Comparison of ENCODE assay signal across 1 cellular context in the genomic region with DNA sequence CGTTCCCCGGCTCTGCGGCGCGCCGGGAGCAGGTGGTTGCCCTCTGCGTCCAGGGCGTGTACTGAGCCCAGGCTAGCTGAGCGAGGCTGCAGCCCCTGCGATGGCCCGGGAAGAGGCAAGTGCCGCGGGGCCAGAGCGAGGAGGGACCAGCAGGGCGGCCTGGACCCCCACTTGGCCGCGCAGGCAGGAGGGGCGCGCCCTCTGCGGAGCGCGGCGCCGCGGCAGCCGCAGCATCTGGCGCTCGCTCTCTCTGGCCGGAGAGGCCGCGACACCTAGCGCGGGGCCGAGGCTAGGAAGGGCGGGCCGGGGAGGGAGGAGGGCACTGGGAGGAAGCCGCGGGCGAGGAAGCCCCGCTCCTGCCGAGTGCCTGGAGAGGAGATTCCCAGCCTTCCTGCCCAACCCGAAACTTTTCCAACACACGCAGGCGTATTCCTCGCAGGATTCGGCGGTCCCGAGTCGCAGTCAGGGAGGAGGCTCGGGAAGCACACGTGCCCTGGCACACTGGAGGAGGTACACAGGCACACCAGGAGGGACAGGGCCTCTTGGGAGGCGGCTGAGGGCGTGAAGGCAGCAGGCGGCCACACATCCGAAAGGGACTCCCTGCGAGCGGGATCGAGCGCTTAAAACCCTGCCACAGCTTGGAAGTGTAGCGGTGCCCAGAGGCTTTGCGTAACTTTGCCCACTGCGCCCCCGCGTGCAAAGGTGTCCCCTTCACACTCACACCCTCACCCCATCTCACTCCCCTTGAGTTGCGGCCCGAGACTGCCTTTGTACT.
A peak's percentile ranks its signal among the peaks of the same experiment; 100 is the strongest.
TF ChIP-seq lines count a peak whose summit lies in the region.

No MANE protein-coding gene starts in this region.

TF ChIP-seq in HepG2, 621 proteins besides CTCF, POLR2A, EP300 and RAD21 (continued from another document and continues in another):
- TF ChIP-seq GFI1 (CRISPR knock-in tag; IDR thresholded peaks at IDR 0.05; ENCODE audit: borderline replicate concordance) (0 out of 2 replicates have a peak, but pooled peaks have one; percentile 12), ZNF230 (CRISPR knock-in tag; IDR thresholded peaks at IDR 0.05) (no peak), ZNF33B (CRISPR knock-in tag; IDR thresholded peaks at IDR 0.05) (no peak), RCOR2 (CRISPR knock-in tag; IDR thresholded peaks at IDR 0.05) (no peak), GPN1 (CRISPR knock-in tag; IDR thresholded peaks at IDR 0.05; ENCODE audit: borderline replicate concordance) (no peak), GZF1 (CRISPR knock-in tag; IDR thresholded peaks at IDR 0.05) (0 out of 2 replicates have a peak, but pooled peaks have one; percentile 21), HDAC1 (CRISPR knock-in tag; IDR thresholded peaks at IDR 0.05) (0 out of 2 replicates have a peak, but pooled peaks have one; percentile 5), REXO4 (CRISPR knock-in tag; IDR thresholded peaks at IDR 0.05; ENCODE audit: borderline replicate concordance) (no peak), ATF4 (CRISPR knock-in tag; IDR thresholded peaks at IDR 0.05) (no peak), CCDC6 (CRISPR knock-in tag; IDR thresholded peaks at IDR 0.05) (peak; percentile 80; the same call in 1 of the 2 replicates), XBP1 (CRISPR knock-in tag; IDR thresholded peaks at IDR 0.05) (no peak), ZNF580 (CRISPR knock-in tag; IDR thresholded peaks at IDR 0.05; ENCODE audit: borderline replicate concordance, low read depth) (peak; percentile 63; the same call in 1 of the 2 replicates), ZNF687 (CRISPR knock-in tag; IDR thresholded peaks at IDR 0.05) (peak; percentile 97), ZNF839 (CRISPR knock-in tag; IDR thresholded peaks at IDR 0.05; ENCODE audit: borderline replicate concordance) (peak; percentile 22; the same call in 1 of the 2 replicates), ZFAT (CRISPR knock-in tag; conservative IDR thresholded peaks at IDR 0.05) (no peak), SRY (CRISPR knock-in tag; IDR thresholded peaks at IDR 0.05) (no peak), ZC3H13 (CRISPR knock-in tag; IDR thresholded peaks at IDR 0.05) (peak; percentile 72; the same call in 1 of the 2 replicates), RBAK (CRISPR knock-in tag; IDR thresholded peaks at IDR 0.05) (no peak), DNMT1 (CRISPR knock-in tag; IDR thresholded peaks at IDR 0.05) (0 out of 2 replicates have a peak, but pooled peaks have one; percentile 44), ZNF350 (CRISPR knock-in tag; IDR thresholded peaks at IDR 0.05; ENCODE audit: borderline replicate concordance, low read depth) (0 out of 2 replicates have a peak, but pooled peaks have one; percentile 14), MEIS2 (CRISPR knock-in tag; IDR thresholded peaks at IDR 0.05) (no peak), SMAD3 (CRISPR knock-in tag; IDR thresholded peaks at IDR 0.05) (no peak), ZSCAN22 (CRISPR knock-in tag; IDR thresholded peaks at IDR 0.05) (no peak), SP140L (CRISPR knock-in tag; IDR thresholded peaks at IDR 0.05; ENCODE audit: borderline replicate concordance) (no peak), PAWR (CRISPR knock-in tag; IDR thresholded peaks at IDR 0.05; ENCODE audit: borderline replicate concordance) (no peak), PHF8 (CRISPR knock-in tag; IDR thresholded peaks at IDR 0.05) (0 out of 2 replicates have a peak, but pooled peaks have one; percentile 34), ZNF776 (CRISPR knock-in tag; IDR thresholded peaks at IDR 0.05) (peak; percentile 81), ZNF7 (CRISPR knock-in tag; IDR thresholded peaks at IDR 0.05) (no peak), ZNF570 (CRISPR knock-in tag; IDR thresholded peaks at IDR 0.05; ENCODE audit: borderline replicate concordance) (no peak), FOXK2 (IDR thresholded peaks at IDR 0.05) (no peak), NFKBIZ (CRISPR knock-in tag; IDR thresholded peaks at IDR 0.05) (no peak), ZNF749 (CRISPR knock-in tag; IDR thresholded peaks at IDR 0.05; ENCODE audit: borderline replicate concordance) (0 out of 2 replicates have a peak, but pooled peaks have one; percentile 53), BORCS8-MEF2B (CRISPR knock-in tag; IDR thresholded peaks at IDR 0.05) (no peak; the same call in 1 of the 2 replicates), SOX6 (IDR thresholded peaks at IDR 0.05) (no peak), SOX6 (CRISPR knock-in tag; IDR thresholded peaks at IDR 0.05) (no peak), KLF11 (CRISPR knock-in tag; IDR thresholded peaks at IDR 0.05) (no peak), ZNF567 (CRISPR knock-in tag; IDR thresholded peaks at IDR 0.05; ENCODE audit: borderline replicate concordance) (no peak)
- TF ChIP-seq, protein P1, sequence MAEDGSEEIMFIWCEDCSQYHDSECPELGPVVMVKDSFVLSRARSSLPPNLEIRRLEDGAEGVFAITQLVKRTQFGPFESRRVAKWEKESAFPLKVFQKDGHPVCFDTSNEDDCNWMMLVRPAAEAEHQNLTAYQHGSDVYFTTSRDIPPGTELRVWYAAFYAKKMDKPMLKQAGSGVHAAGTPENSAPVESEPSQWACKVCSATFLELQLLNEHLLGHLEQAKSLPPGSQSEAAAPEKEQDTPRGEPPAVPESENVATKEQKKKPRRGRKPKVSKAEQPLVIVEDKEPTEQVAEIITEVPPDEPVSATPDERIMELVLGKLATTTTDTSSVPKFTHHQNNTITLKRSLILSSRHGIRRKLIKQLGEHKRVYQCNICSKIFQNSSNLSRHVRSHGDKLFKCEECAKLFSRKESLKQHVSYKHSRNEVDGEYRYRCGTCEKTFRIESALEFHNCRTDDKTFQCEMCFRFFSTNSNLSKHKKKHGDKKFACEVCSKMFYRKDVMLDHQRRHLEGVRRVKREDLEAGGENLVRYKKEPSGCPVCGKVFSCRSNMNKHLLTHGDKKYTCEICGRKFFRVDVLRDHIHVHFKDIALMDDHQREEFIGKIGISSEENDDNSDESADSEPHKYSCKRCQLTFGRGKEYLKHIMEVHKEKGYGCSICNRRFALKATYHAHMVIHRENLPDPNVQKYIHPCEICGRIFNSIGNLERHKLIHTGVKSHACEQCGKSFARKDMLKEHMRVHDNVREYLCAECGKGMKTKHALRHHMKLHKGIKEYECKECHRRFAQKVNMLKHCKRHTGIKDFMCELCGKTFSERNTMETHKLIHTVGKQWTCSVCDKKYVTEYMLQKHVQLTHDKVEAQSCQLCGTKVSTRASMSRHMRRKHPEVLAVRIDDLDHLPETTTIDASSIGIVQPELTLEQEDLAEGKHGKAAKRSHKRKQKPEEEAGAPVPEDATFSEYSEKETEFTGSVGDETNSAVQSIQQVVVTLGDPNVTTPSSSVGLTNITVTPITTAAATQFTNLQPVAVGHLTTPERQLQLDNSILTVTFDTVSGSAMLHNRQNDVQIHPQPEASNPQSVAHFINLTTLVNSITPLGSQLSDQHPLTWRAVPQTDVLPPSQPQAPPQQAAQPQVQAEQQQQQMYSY (CRISPR knock-in tag; IDR thresholded peaks at IDR 0.05): 0 out of 2 replicates have a peak, but pooled peaks have one; percentile 23
- TF ChIP-seq, protein P2, sequence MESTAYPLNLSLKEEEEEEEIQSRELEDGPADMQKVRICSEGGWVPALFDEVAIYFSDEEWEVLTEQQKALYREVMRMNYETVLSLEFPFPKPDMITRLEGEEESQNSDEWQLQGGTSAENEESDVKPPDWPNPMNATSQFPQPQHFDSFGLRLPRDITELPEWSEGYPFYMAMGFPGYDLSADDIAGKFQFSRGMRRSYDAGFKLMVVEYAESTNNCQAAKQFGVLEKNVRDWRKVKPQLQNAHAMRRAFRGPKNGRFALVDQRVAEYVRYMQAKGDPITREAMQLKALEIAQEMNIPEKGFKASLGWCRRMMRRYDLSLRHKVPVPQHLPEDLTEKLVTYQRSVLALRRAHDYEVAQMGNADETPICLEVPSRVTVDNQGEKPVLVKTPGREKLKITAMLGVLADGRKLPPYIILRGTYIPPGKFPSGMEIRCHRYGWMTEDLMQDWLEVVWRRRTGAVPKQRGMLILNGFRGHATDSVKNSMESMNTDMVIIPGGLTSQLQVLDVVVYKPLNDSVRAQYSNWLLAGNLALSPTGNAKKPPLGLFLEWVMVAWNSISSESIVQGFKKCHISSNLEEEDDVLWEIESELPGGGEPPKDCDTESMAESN (CRISPR knock-in tag; conservative IDR thresholded peaks at IDR 0.05): peak; percentile 80; the same call in 1 of the 2 replicates
- TF ChIP-seq, protein P3, sequence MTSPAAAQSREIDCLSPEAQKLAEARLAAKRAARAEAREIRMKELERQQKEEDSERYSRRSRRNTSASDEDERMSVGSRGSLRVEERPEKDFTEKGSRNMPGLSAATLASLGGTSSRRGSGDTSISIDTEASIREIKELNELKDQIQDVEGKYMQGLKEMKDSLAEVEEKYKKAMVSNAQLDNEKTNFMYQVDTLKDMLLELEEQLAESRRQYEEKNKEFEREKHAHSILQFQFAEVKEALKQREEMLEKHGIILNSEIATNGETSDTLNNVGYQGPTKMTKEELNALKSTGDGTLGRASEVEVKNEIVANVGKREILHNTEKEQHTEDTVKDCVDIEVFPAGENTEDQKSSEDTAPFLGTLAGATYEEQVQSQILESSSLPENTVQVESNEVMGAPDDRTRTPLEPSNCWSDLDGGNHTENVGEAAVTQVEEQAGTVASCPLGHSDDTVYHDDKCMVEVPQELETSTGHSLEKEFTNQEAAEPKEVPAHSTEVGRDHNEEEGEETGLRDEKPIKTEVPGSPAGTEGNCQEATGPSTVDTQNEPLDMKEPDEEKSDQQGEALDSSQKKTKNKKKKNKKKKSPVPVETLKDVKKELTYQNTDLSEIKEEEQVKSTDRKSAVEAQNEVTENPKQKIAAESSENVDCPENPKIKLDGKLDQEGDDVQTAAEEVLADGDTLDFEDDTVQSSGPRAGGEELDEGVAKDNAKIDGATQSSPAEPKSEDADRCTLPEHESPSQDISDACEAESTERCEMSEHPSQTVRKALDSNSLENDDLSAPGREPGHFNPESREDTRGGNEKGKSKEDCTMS (CRISPR knock-in tag; conservative IDR thresholded peaks at IDR 0.05): no peak
- TF ChIP-seq, protein P4, sequence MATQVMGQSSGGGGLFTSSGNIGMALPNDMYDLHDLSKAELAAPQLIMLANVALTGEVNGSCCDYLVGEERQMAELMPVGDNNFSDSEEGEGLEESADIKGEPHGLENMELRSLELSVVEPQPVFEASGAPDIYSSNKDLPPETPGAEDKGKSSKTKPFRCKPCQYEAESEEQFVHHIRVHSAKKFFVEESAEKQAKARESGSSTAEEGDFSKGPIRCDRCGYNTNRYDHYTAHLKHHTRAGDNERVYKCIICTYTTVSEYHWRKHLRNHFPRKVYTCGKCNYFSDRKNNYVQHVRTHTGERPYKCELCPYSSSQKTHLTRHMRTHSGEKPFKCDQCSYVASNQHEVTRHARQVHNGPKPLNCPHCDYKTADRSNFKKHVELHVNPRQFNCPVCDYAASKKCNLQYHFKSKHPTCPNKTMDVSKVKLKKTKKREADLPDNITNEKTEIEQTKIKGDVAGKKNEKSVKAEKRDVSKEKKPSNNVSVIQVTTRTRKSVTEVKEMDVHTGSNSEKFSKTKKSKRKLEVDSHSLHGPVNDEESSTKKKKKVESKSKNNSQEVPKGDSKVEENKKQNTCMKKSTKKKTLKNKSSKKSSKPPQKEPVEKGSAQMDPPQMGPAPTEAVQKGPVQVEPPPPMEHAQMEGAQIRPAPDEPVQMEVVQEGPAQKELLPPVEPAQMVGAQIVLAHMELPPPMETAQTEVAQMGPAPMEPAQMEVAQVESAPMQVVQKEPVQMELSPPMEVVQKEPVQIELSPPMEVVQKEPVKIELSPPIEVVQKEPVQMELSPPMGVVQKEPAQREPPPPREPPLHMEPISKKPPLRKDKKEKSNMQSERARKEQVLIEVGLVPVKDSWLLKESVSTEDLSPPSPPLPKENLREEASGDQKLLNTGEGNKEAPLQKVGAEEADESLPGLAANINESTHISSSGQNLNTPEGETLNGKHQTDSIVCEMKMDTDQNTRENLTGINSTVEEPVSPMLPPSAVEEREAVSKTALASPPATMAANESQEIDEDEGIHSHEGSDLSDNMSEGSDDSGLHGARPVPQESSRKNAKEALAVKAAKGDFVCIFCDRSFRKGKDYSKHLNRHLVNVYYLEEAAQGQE (IDR thresholded peaks at IDR 0.05; ENCODE audit: borderline replicate concordance in 1 of 2, low read depth in 1 of 2, low read length in 2 of 2): no peak
